Comparison of ENCODE assay signal across 16 cellular contexts in the genomic region with DNA sequence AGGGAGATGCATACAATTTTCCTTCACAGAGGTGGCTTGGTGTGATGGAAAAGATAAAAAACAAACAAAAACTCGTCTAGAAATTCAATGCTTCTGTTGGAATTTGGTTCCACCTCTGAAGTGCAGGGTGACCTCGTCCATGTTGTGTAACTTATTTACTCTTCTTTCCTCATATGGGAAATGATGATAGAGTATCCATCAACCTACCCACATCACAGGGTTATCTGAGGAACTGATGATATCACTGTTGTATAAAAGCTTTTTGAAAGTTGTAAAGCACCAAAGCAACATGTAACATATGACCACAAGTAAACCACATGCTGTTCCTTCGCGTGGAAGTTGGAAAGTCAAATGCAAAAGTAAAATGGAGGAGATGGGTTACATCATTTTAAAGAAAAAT.
A peak's percentile ranks its signal among the peaks of the same experiment; 100 is the strongest.
DNase-seq lines count a peak whose midpoint lies in the region; ATAC-seq, FAIRE-seq and TF ChIP-seq lines count a peak whose summit lies in the region.
"Had no signal": no experiment of that assay in that cellular context is flagged by ENCODE, and none has a peak within 500 bp of the region (broad histone marks: within the 10 kb centered on the region; RNA-seq: fewer than 3 reads in every experiment).

No MANE protein-coding gene starts in this region.

- H3K4me3 Mint-ChIP-seq in activated naive CD4-positive, alpha-beta T cell treated with anti-CD3 and anti-CD28 coated beads, Interleukin-2, amount 10 ng/mL, durations not matched to agents 7 days and 5 days, result no peak overlapping the region
- H3K4me3 Mint-ChIP-seq in activated naive CD4-positive, alpha-beta T cell treated with anti-CD3 and anti-CD28 coated beads for 36 hours, result no peak overlapping the region
- H3K4me3 Mint-ChIP-seq: B cell, natural killer cell had no signal

- no peak overlapping the region for H3K4me3 ChIP-seq in PC-3 (ENCODE audit: low read length)
- no peak overlapping the region for H3K4me3 ChIP-seq in smooth muscle cell

- FAIRE-seq in endometrium (lab: Jason Lieb, UNC), result peak; percentile 76

- peaks cover 49% of the 10 kb centered on the region for H3K4me1 Mint-ChIP-seq in activated naive CD4-positive, alpha-beta T cell treated with anti-CD3 and anti-CD28 coated beads, Interleukin-2, amount 10 ng/mL, durations not matched to agents 7 days and 5 days
- H3K4me1 Mint-ChIP-seq in activated naive CD4-positive, alpha-beta T cell treated with anti-CD3 and anti-CD28 coated beads for 36 hours (ENCODE audit: low read depth), result peaks cover 27% of the 10 kb centered on the region
- H3K4me1 Mint-ChIP-seq: B cell, natural killer cell had no signal

- H3K4me2 ChIP-seq in PC-3 (ENCODE audit: low read length) (no peak overlapping the region), smooth muscle cell (no peak overlapping the region)

- H3K9me3 Mint-ChIP-seq in activated naive CD4-positive, alpha-beta T cell treated with anti-CD3 and anti-CD28 coated beads, Interleukin-2, amount 10 ng/mL, durations not matched to agents 7 days and 5 days, result peaks cover 2% of the 10 kb centered on the region
- H3K9me3 Mint-ChIP-seq in activated naive CD4-positive, alpha-beta T cell treated with anti-CD3 and anti-CD28 coated beads for 36 hours, result no peaks in the 10 kb centered on the region
- H3K9me3 Mint-ChIP-seq: natural killer cell had no signal

- no peak overlapping the region for H3K27ac ChIP-seq in PC-3 (ENCODE audit: low read length)
- no peak overlapping the region for H3K27ac ChIP-seq in smooth muscle cell (ENCODE audit: low read depth)

- intact Hi-C loops in activated naive CD4-positive, alpha-beta T cell treated with anti-CD3 and anti-CD28 coated beads for 36 hours (cut with micrococcal nuclease), result loop anchor here (10.0 kb wide), 3 partner anchors 575 to 1735 kb away; partner anchors contain the start of genes MYB, SLC18B1 and TBPL1
- intact Hi-C loops in PC-3 (cut with micrococcal nuclease), result no loop called here

- TF ChIP-seq CTCF in PC-3 (conservative IDR thresholded peaks at IDR 0.05; ENCODE audit: low read depth, low read length), result no peak
- no peak for TF ChIP-seq CTCF in smooth muscle cell (IDR thresholded peaks at IDR 0.05; ENCODE audit: borderline replicate concordance, insufficient read depth, poor library complexity, severe bottlenecking)

- H3K9me3 ChIP-seq in PC-3 (ENCODE audit: low read length), result no peaks in the 10 kb centered on the region
- H3K9me3 ChIP-seq in smooth muscle cell (replicated peaks; ENCODE audit: low read depth), result no peaks in the 10 kb centered on the region

- H3K36me3 ChIP-seq in PC-3 (ENCODE audit: low read depth, low read length) (no peaks in the 10 kb centered on the region), smooth muscle cell (ENCODE audit: low read depth) (no peaks in the 10 kb centered on the region)

- ATAC-seq in PC-3 (no peak), HG03039 (IDR thresholded peaks at IDR 0.05; ENCODE audit: unreplicated experiment) (no peak)
- ATAC-seq: HCT116, Panc1 had no signal

- CTCF ChIA-PET in activated naive CD4-positive, alpha-beta T cell treated with anti-CD3 and anti-CD28 coated beads, Interleukin-2, amount 10 ng/mL, durations not matched to agents 7 days and 5 days (lab: Charles Lee), result interaction anchor here (1.0 kb wide), 1 partner anchor 111 kb away, joined by 6 read pairs; no protein-coding TSS in a partner anchor
- CTCF ChIA-PET in activated naive CD4-positive, alpha-beta T cell treated with anti-CD3 and anti-CD28 coated beads for 36 hours (lab: Charles Lee), result interaction anchor here (0.6 kb wide), 1 partner anchor 155 kb away, joined by 4 read pairs; no protein-coding TSS in a partner anchor
- CTCF ChIA-PET in PC-3 (lab: Charles Lee), result no interaction called here

- peak; percentile 35 for DNase-seq in activated naive CD4-positive, alpha-beta T cell treated with anti-CD3 and anti-CD28 coated beads, Interleukin-2, amount 10 ng/mL, durations not matched to agents 7 days and 5 days
- no peak for DNase-seq in activated naive CD4-positive, alpha-beta T cell treated with anti-CD3 and anti-CD28 coated beads for 36 hours
- DNase-seq in PC-3 (peak; percentile 28), smooth muscle cell (lab: John Stamatoyannopoulos, UW; ENCODE audit: unreplicated experiment) (no peak), NCI-H1105 (lab: John Stamatoyannopoulos, UW) (no peak), NCI-H1436 treated with DMSO at 0.1 percent for 48 hours (lab: John Stamatoyannopoulos, UW) (no peak)
- DNase-seq: activated CD4-positive, CD25-positive, alpha-beta regulatory T cell; effector memory CD4-positive, alpha-beta T cell; natural killer cell; NCI-H1417 treated with DMSO at 0.1 percent for 48 hours; stimulated activated CD8-positive, alpha-beta memory T cell treated with anti-CD3 and anti-CD28 coated beads, Interleukin-4, amount 100 ng/mL, for 48 hours had no signal

- H3F3A ChIP-seq in PC-3 (ENCODE audit: low read length, unreplicated experiment) (no peaks in the 10 kb centered on the region), smooth muscle cell (ENCODE audit: low read depth) (peaks cover 4% of the 10 kb centered on the region)

- no peaks in the 10 kb centered on the region for H3K27me3 Mint-ChIP-seq in activated naive CD4-positive, alpha-beta T cell treated with anti-CD3 and anti-CD28 coated beads, Interleukin-2, amount 10 ng/mL, durations not matched to agents 7 days and 5 days
- no peaks in the 10 kb centered on the region for H3K27me3 Mint-ChIP-seq in activated naive CD4-positive, alpha-beta T cell treated with anti-CD3 and anti-CD28 coated beads for 36 hours (ENCODE audit: low read depth)
- H3K27me3 Mint-ChIP-seq: B cell had no signal

- no peaks in the 10 kb centered on the region for H4K20me1 ChIP-seq in PC-3 (ENCODE audit: low read length)
- H4K20me1 ChIP-seq in smooth muscle cell (ENCODE audit: low read depth), result no peaks in the 10 kb centered on the region

- H2AFZ ChIP-seq in PC-3 (ENCODE audit: low read length) (no peak overlapping the region), smooth muscle cell (ENCODE audit: low read depth) (peak overlapping the region; percentile 5)

- H3K4me1 ChIP-seq in PC-3 (ENCODE audit: insufficient read depth, low read length) (no peaks in the 10 kb centered on the region; the same call in 1 of the 2 replicates), smooth muscle cell (ENCODE audit: low read depth) (no peaks in the 10 kb centered on the region)

- no peaks in the 10 kb centered on the region for H3K9me2 ChIP-seq in PC-3 (replicated peaks; ENCODE audit: low read length)

- 31% methylated on average over 4 of the region's 4 CpGs for WGBS in smooth muscle cell (ENCODE audit: low lambda C conversion rate)

- BruUV-seq in PC-3 (replicated peaks; lab: Mats Ljungman, UMichigan), result no TSS peak

- no peaks in the 10 kb centered on the region for H3K79me2 ChIP-seq in PC-3 (ENCODE audit: low read length)
- no peaks in the 10 kb centered on the region for H3K79me2 ChIP-seq in smooth muscle cell (ENCODE audit: low read depth)

- peaks cover 2% of the 10 kb centered on the region for H3K36me3 Mint-ChIP-seq in activated naive CD4-positive, alpha-beta T cell treated with anti-CD3 and anti-CD28 coated beads, Interleukin-2, amount 10 ng/mL, durations not matched to agents 7 days and 5 days
- no peaks in the 10 kb centered on the region for H3K36me3 Mint-ChIP-seq in activated naive CD4-positive, alpha-beta T cell treated with anti-CD3 and anti-CD28 coated beads for 36 hours (ENCODE audit: low read depth)
- H3K36me3 Mint-ChIP-seq: natural killer cell had no signal

- H3K9ac ChIP-seq in PC-3 (ENCODE audit: low read length), result no peak overlapping the region
- H3K9ac ChIP-seq in smooth muscle cell (ENCODE audit: low read depth), result no peak overlapping the region

- H3K27ac Mint-ChIP-seq in activated naive CD4-positive, alpha-beta T cell treated with anti-CD3 and anti-CD28 coated beads, Interleukin-2, amount 10 ng/mL, durations not matched to agents 7 days and 5 days, result no peak overlapping the region
- no peak overlapping the region for H3K27ac Mint-ChIP-seq in activated naive CD4-positive, alpha-beta T cell treated with anti-CD3 and anti-CD28 coated beads for 36 hours
- H3K27ac Mint-ChIP-seq: B cell, natural killer cell had no signal

- H3K27me3 ChIP-seq in PC-3 (ENCODE audit: low read length), result no peaks in the 10 kb centered on the region
- H3K27me3 ChIP-seq in smooth muscle cell (ENCODE audit: low read depth), result no peaks in the 10 kb centered on the region

- POLR2A ChIA-PET in PC-3 (lab: Charles Lee; ENCODE audit: unreplicated experiment), result no interaction called here

Comparison
In these comparisons a context has a peak if more than half of its experiments do, and no peak if none do; other contexts are left out.
1. DNase-seq: peak in activated naive CD4-positive, alpha-beta T cell treated with anti-CD3 and anti-CD28 coated beads, Interleukin-2, amount 10 ng/mL, durations not matched to agents 7 days and 5 days (single experiment) and PC-3 (single experiment); none in activated naive CD4-positive, alpha-beta T cell treated with anti-CD3 and anti-CD28 coated beads for 36 hours (single experiment), smooth muscle cell (single experiment), NCI-H1105 (single experiment) and NCI-H1436 treated with DMSO at 0.1 percent for 48 hours (single experiment).